10 cellular contexts compared by ENCODE assay signal in genomic region chr20:3622411-3622810, GRCh38. TPM values are rescaled to one million over a fixed set of nuclear protein-coding genes. Genes with fewer than 3 reads are reported as not detected.
"Had no signal": no experiment of that assay in that cellular context is flagged by ENCODE, and none has a peak within 500 bp of the region (broad histone marks: within the 10 kb centered on the region; RNA-seq: fewer than 3 reads in every experiment).

No MANE protein-coding gene starts in this region.

- ATAC-seq: GM23338 had no signal

- H3K4me3 Mint-ChIP-seq: GM23338, H9, IgD-negative memory B cell had no signal

- FAIRE-seq: H1, H54, HTR-8/SVneo had no signal

- DNase-seq: H9, HCEC 1CT, KBM-7 had no signal

- H3K27ac ChIP-seq: KMS-11 had no signal

- H3K4me2 ChIP-seq: GM23338, KMS-11 had no signal

- H3K4me3 ChIP-seq: GM23338 had no signal

- H3K27ac Mint-ChIP-seq: GM23338, IgD-negative memory B cell had no signal

- H3K27me3 Mint-ChIP-seq: IgD-negative memory B cell had no signal

- H3K9ac ChIP-seq: KMS-11 had no signal

- H3K9me3 Mint-ChIP-seq: GM23338, H9, IgD-negative memory B cell had no signal

- H2AFZ ChIP-seq: GM23338 had no signal

RNA-seq across cellular contexts. Expression of gene GFRA4, which starts 40.8 kb away (rescaled TPM):
- total RNA-seq: GM23338, H1, H9, HT-29 had no signal
- polyA plus RNA-seq: GM23338, IgD-negative memory B cell had no signal

RNA-seq across cellular contexts. Expression of gene ADAM33, which starts 59.4 kb away (rescaled TPM):
- total RNA-seq: HT-29 had no signal
- polyA plus RNA-seq: IgD-negative memory B cell had no signal
